ENCODE assay signal across 8 cellular contexts in the genomic region with DNA sequence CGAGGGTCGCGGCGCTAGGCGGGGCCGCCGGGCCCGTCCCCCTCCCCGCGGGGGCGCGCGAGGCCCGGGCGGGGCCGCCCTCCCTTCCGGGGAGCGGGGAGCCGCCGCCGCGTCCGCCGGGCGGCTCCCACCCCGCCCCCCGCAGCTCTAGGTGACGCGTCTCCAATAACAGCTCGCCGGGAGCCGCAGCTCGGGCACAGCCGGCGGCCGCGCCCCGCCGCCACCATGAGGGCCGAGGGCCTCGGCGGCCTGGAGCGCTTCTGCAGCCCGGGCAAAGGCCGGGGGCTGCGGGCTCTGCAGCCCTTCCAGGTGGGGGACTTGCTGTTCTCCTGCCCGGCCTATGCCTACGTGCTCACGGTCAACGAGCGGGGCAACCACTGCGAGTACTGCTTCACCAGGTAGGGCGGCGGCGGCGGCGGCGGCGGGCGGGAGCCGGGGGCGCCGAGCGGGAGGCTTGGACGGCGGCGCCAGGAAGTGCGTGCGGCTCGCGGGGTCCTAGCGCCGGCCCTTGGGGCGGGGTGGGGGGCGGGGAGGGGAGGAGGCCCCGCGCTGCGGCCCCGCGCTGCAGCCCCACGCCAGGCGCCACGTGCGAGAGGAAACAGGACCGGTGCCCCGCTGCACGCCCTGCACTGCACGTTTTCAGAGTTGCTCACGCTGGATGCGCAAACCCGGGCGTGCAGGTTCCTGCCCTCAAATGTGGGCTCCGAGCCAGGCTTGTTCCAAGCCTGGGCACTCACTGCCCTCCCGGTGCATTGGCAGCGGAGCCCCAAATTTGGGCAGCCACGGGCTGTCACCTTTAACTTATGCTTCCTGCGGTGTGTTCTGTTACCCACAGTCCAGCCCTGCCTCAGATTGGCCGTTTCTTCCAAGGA. TPM values are rescaled to one million over a fixed set of nuclear protein-coding genes. Genes with fewer than 3 reads are reported as not detected.
DNase-seq lines count a peak whose midpoint lies in the region; ATAC-seq and TF ChIP-seq lines count a peak whose summit lies in the region.

A gene with protein sequence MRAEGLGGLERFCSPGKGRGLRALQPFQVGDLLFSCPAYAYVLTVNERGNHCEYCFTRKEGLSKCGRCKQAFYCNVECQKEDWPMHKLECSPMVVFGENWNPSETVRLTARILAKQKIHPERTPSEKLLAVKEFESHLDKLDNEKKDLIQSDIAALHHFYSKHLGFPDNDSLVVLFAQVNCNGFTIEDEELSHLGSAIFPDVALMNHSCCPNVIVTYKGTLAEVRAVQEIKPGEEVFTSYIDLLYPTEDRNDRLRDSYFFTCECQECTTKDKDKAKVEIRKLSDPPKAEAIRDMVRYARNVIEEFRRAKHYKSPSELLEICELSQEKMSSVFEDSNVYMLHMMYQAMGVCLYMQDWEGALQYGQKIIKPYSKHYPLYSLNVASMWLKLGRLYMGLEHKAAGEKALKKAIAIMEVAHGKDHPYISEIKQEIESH (plus strand): TSS at position 130 of the 872 bp plus-strand sequence. CDS start 96 bp downstream, at position 226.

- H3K79me2 ChIP-seq in fibroblast of lung (ENCODE audit: control insufficient read depth, insufficient read depth, low read length), result no peaks in the 10 kb centered on the region

- H3K9ac ChIP-seq in fibroblast of lung (ENCODE audit: insufficient read depth, low read length), result peak within 1 kb of the TSS; percentile 78

- peak within 1 kb of the TSS; percentile 82 for H2AFZ ChIP-seq in fibroblast of lung (ENCODE audit: low read length)

- TF ChIP-seq CTCF in GM20000 (IDR thresholded peaks at IDR 0.05; ENCODE audit: extremely low read depth, missing control alignments) (no peak), Panc1 (IDR thresholded peaks at IDR 0.05) (no peak; the same call in 1 of the 2 replicates), fibroblast of lung (conservative IDR thresholded peaks at IDR 0.05 in 1 of 2, IDR thresholded peaks at IDR 0.05 in 1 of 2; ENCODE audit: low read depth in 1 of 2, low read length in 2 of 2) (no peak), natural killer cell (IDR thresholded peaks at IDR 0.05) (no peak)

- H3K27me3 ChIP-seq in Panc1 (ENCODE audit: control insufficient read depth, insufficient read depth, low read length) (no peaks in the 10 kb centered on the region), fibroblast of lung (ENCODE audit: control insufficient read depth, insufficient read depth, low read length) (no peaks in the 10 kb centered on the region)

- intact Hi-C loops in Panc1 (cut with micrococcal nuclease; ENCODE audit: unreplicated experiment), result no loop called here
- intact Hi-C loops in activated T-helper 1 cell treated with anti-CD3 and anti-CD28 coated beads, Interleukin-12 subunit alpha, Interleukin-12 subunit beta, Interleukin-2, Interleukin-4 antibody, amounts not matched to agents 30 ng/mL and 10 ng/mL and 1 ng/mL, durations not matched to agents 14 hours and 24 hours and 36 hours (cut with micrococcal nuclease), result loop anchor here (1.0 to 5.0 kb wide), 5 partner anchors 30 to 322 kb away; a partner anchor contains a TSS
- intact Hi-C loops in natural killer cell (cut with micrococcal nuclease), result no loop called here

- H3K9me3 ChIP-seq in Panc1 (ENCODE audit: control insufficient read depth, insufficient read depth, low read depth, low read length) (no peaks in the 10 kb centered on the region), fibroblast of lung (ENCODE audit: control insufficient read depth, insufficient read depth, low read depth, low read length) (no peaks in the 10 kb centered on the region)

- peak within 1 kb of the TSS; percentile 86 for H3K4me2 ChIP-seq in fibroblast of lung (ENCODE audit: extremely low read depth, insufficient read depth, low read length)

- H3K36me3 Mint-ChIP-seq in activated T-helper 1 cell treated with anti-CD3 and anti-CD28 coated beads, Interleukin-12 subunit alpha, Interleukin-12 subunit beta, Interleukin-2, Interleukin-4 antibody, amounts not matched to agents 30 ng/mL and 10 ng/mL and 1 ng/mL, durations not matched to agents 14 hours and 24 hours and 36 hours (ENCODE audit: low read depth), result peaks cover 2% of the 10 kb centered on the region
- H3K36me3 Mint-ChIP-seq in natural killer cell, result no peaks in the 10 kb centered on the region

- H3K4me1 Mint-ChIP-seq in activated T-helper 1 cell treated with anti-CD3 and anti-CD28 coated beads, Interleukin-12 subunit alpha, Interleukin-12 subunit beta, Interleukin-2, Interleukin-4 antibody, amounts not matched to agents 30 ng/mL and 10 ng/mL and 1 ng/mL, durations not matched to agents 14 hours and 24 hours and 36 hours (ENCODE audit: low read depth), result peaks cover 42% of the 10 kb centered on the region
- H3K4me1 Mint-ChIP-seq in natural killer cell, result peaks cover 61 to 64% of the 10 kb centered on the region in 2 donors

- no peaks in the 10 kb centered on the region for H3K9me3 Mint-ChIP-seq in activated T-helper 1 cell treated with anti-CD3 and anti-CD28 coated beads, Interleukin-12 subunit alpha, Interleukin-12 subunit beta, Interleukin-2, Interleukin-4 antibody, amounts not matched to agents 30 ng/mL and 10 ng/mL and 1 ng/mL, durations not matched to agents 14 hours and 24 hours and 36 hours
- H3K9me3 Mint-ChIP-seq in natural killer cell, result no peaks in the 10 kb centered on the region

- DNase-seq in DMS 273 (lab: John Stamatoyannopoulos, UW; ENCODE audit: unreplicated experiment), result peak; percentile 87
- DNase-seq in GM20000 (ENCODE audit: low spot score), result peak; percentile 90
- DNase-seq in HT1080 (ENCODE audit: low read depth), result peak; percentile 66
- DNase-seq in Panc1 (ENCODE audit: low read depth, low spot score), result no peak
- peak; percentile 57 for DNase-seq in activated T-helper 1 cell treated with anti-CD3 and anti-CD28 coated beads, Interleukin-12 subunit alpha, Interleukin-12 subunit beta, Interleukin-2, Interleukin-4 antibody, amounts not matched to agents 30 ng/mL and 10 ng/mL and 1 ng/mL, durations not matched to agents 14 hours and 24 hours and 36 hours (ENCODE audit: low spot score)
- DNase-seq in fibroblast of lung (ENCODE audit: low read depth in 2 of 2), result peak; percentile 47 to 64
- DNase-seq in natural killer cell, result peak; percentile 55
- peak; percentile 62 for DNase-seq in stimulated activated naive CD4-positive, alpha-beta T cell treated with Interleukin-2 at 50 U/mL for 16 hours (lab: John Stamatoyannopoulos, UW)

- H3K4me3 ChIP-seq in Panc1 (ENCODE audit: low read depth in 2 of 2, low read length in 2 of 2), result peak within 1 kb of the TSS; percentile 69 to 91
- peak within 1 kb of the TSS; percentile 55 to 94 (median 78) for H3K4me3 ChIP-seq in fibroblast of lung (replicated peaks in 1 of 4; ENCODE audit: control extremely low read depth in 1 of 4, insufficient read depth in 1 of 4, low read depth in 3 of 4, low read length in 4 of 4)

- CTCF ChIA-PET in Panc1 (lab: Charles Lee), result no interaction called here

- POLR2A ChIA-PET in Panc1 (lab: Charles Lee), result no interaction called here

- peak within 1 kb of the TSS; percentile 92 for H3K27ac Mint-ChIP-seq in activated T-helper 1 cell treated with anti-CD3 and anti-CD28 coated beads, Interleukin-12 subunit alpha, Interleukin-12 subunit beta, Interleukin-2, Interleukin-4 antibody, amounts not matched to agents 30 ng/mL and 10 ng/mL and 1 ng/mL, durations not matched to agents 14 hours and 24 hours and 36 hours
- H3K27ac Mint-ChIP-seq in natural killer cell, result peak within 1 kb of the TSS; percentile 81

- H4K20me1 ChIP-seq in fibroblast of lung (ENCODE audit: control insufficient read depth, extremely low read depth, insufficient read depth, low read length), result no peaks in the 10 kb centered on the region

- no peaks in the 10 kb centered on the region; the same call in 1 of the 2 replicates for H3K36me3 ChIP-seq in Panc1 (ENCODE audit: control insufficient read depth, insufficient read depth, low read length)
- H3K36me3 ChIP-seq in fibroblast of lung (ENCODE audit: control insufficient read depth, insufficient read depth, low read length), result no peaks in the 10 kb centered on the region

- H3K27ac ChIP-seq in Panc1 (ENCODE audit: low read length) (peak within 1 kb of the TSS; percentile 85), fibroblast of lung (ENCODE audit: insufficient read depth, low read length) (peak within 1 kb of the TSS; percentile 65)

- H3K27me3 Mint-ChIP-seq in activated T-helper 1 cell treated with anti-CD3 and anti-CD28 coated beads, Interleukin-12 subunit alpha, Interleukin-12 subunit beta, Interleukin-2, Interleukin-4 antibody, amounts not matched to agents 30 ng/mL and 10 ng/mL and 1 ng/mL, durations not matched to agents 14 hours and 24 hours and 36 hours (ENCODE audit: insufficient read depth), result peaks cover 2% of the 10 kb centered on the region
- H3K27me3 Mint-ChIP-seq in natural killer cell (ENCODE audit: low read depth in 2 of 2), result no peaks in the 10 kb centered on the region

- BruUV-seq in Panc1 (replicated peaks; lab: Mats Ljungman, UMichigan), result no TSS peak

- in situ Hi-C loops in Panc1 (cut with HindIII; ENCODE audit: low pct_unique_long_range_greater_than_20kb, low sequenced_read_pairs), result no loop called here

- H3K4me1 ChIP-seq in Panc1 (ENCODE audit: control insufficient read depth, insufficient read depth, low read length) (peaks cover 12% of the 10 kb centered on the region), fibroblast of lung (ENCODE audit: control insufficient read depth, extremely low read depth, insufficient read depth, low read length) (peaks cover 2% of the 10 kb centered on the region)

- ATAC-seq in Panc1 (peak; percentile 88), natural killer cell (peak; percentile 73 to 83 (median 75))

- H3K4me3 Mint-ChIP-seq in activated T-helper 1 cell treated with anti-CD3 and anti-CD28 coated beads, Interleukin-12 subunit alpha, Interleukin-12 subunit beta, Interleukin-2, Interleukin-4 antibody, amounts not matched to agents 30 ng/mL and 10 ng/mL and 1 ng/mL, durations not matched to agents 14 hours and 24 hours and 36 hours, result peak within 1 kb of the TSS; percentile 94
- H3K4me3 Mint-ChIP-seq in natural killer cell, result peak within 1 kb of the TSS; percentile 92

RNA-seq across cellular contexts. Expression of the gene that starts here (rescaled TPM):
- 41.5 and 43.2 TPM in 2 replicates for total RNA-seq in HT1080 (2014; rRNA removed; shearing (Covaris generic))
- 34.7 and 35.3 TPM in 2 replicates for polyA plus RNA-seq in HT1080 (2015; cell fraction: cytosol; rRNA removed)
- polyA plus RNA-seq in HT1080 (2015; cell fraction: nucleus; rRNA removed), result 27.2 and 33.9 TPM in 2 replicates
- total RNA-seq in Panc1 (2021; ENCODE audit: unreplicated experiment) (31.0 TPM), fibroblast of lung (20.3 and 23.3 TPM in 2 replicates), natural killer cell (10 to 100 TPM; 23.1 to 27.8 (median 26.9) TPM)
- polyA plus RNA-seq in Panc1 (2012; ENCODE audit: insufficient read length), result 29.2 TPM
- total RNA-seq in activated T-helper 1 cell treated with anti-CD3 and anti-CD28 coated beads, Interleukin-12 subunit alpha, Interleukin-12 subunit beta, Interleukin-2, Interleukin-4 antibody, amounts not matched to agents 30 ng/mL and 10 ng/mL and 1 ng/mL, durations not matched to agents 14 hours and 24 hours and 36 hours, result 25.7 and 26.8 TPM in 2 replicates
- polyA plus RNA-seq in fibroblast of lung, result 26.3 and 39.2 TPM in 2 replicates
- 21.5 and 31.2 TPM in 2 replicates for polyA plus RNA-seq in fibroblast of lung (2012)
- polyA minus RNA-seq in fibroblast of lung (ENCODE audit: low replicate concordance), result 7.6 and 11.1 TPM in 2 replicates
